Comparison of ENCODE assay signal across 12 cellular contexts in genomic region chr9:120386390-120387131, GRCh38.
DNase-seq lines count a peak whose midpoint lies in the region; ATAC-seq and TF ChIP-seq lines count a peak whose summit lies in the region.
"Had no signal": no experiment of that assay in that cellular context is flagged by ENCODE, and none has a peak within 500 bp of the region (broad histone marks: within the 10 kb centered on the region; RNA-seq: fewer than 3 reads in every experiment).

No MANE protein-coding gene starts in this region.

- no peak for TF ChIP-seq CTCF in body of pancreas (IDR thresholded peaks at IDR 0.05)
- TF ChIP-seq CTCF in mesothelial cell of epicardium (IDR thresholded peaks at IDR 0.05; ENCODE audit: unreplicated experiment) = no peak
- no peak for TF ChIP-seq CTCF in BE2C (IDR thresholded peaks at IDR 0.05; ENCODE audit: low read depth, low read length)

- TF ChIP-seq POLR2A in body of pancreas (IDR thresholded peaks at IDR 0.05) = no peak

- H3K27ac Mint-ChIP-seq in mesothelial cell of epicardium = peak overlapping the region; percentile 93

- H3K4me1 ChIP-seq in body of pancreas (peaks cover 38% of the 10 kb centered on the region), BE2C (peaks cover 7% of the 10 kb centered on the region; the same call in 1 of the 2 replicates)

- no peaks in the 10 kb centered on the region for H3K9me3 Mint-ChIP-seq in mesothelial cell of epicardium

- H3K4me3 Mint-ChIP-seq in mesothelial cell of epicardium = peak overlapping the region; percentile 36

- peaks cover 55% of the 10 kb centered on the region for H3K4me1 Mint-ChIP-seq in mesothelial cell of epicardium

- peak overlapping the region; percentile 29 to 55 (median 50) for H3K27ac ChIP-seq in body of pancreas
- H3K27ac ChIP-seq: heart right ventricle had no signal

- ATAC-seq in body of pancreas (peak; percentile 63), HG03175 (IDR thresholded peaks at IDR 0.05; ENCODE audit: unreplicated experiment) (no peak)

- H3K27me3 Mint-ChIP-seq in mesothelial cell of epicardium (ENCODE audit: low read depth) = no peaks in the 10 kb centered on the region

- no peaks in the 10 kb centered on the region for H3K27me3 ChIP-seq in body of pancreas
- H3K27me3 ChIP-seq in BE2C = no peaks in the 10 kb centered on the region
- H3K27me3 ChIP-seq: heart right ventricle had no signal

- H3K9me3 ChIP-seq in body of pancreas (no peaks in the 10 kb centered on the region), BE2C (no peaks in the 10 kb centered on the region)
- H3K9me3 ChIP-seq: Caco-2, heart right ventricle had no signal

- H3K36me3 Mint-ChIP-seq in mesothelial cell of epicardium = peaks cover 4% of the 10 kb centered on the region

- intact Hi-C loops in body of pancreas (cut with DNase I) = no loop called here

- H3K36me3 ChIP-seq in body of pancreas (replicated peaks in 1 of 2; ENCODE audit: insufficient read depth in 1 of 2, low read depth in 2 of 2) (no peaks in the 10 kb centered on the region), BE2C (peaks cover 25% of the 10 kb centered on the region)

- H3K4me3 ChIP-seq in body of pancreas (no peak overlapping the region), BE2C (ENCODE audit: low read depth, low read length) (no peak overlapping the region)
- H3K4me3 ChIP-seq: heart right ventricle had no signal

- DNase-seq in DMS53 treated with DMSO at 0.1 percent for 48 hours (lab: John Stamatoyannopoulos, UW; ENCODE audit: unreplicated experiment) = peak; percentile 84
- peak; percentile 93 to 99 for DNase-seq in NCI-H2081 (lab: John Stamatoyannopoulos, UW)
- peak; percentile 28 to 70 (median 53) for DNase-seq in body of pancreas
- peak in 1 of 2 experiments; percentile 51 for DNase-seq in mesothelial cell of epicardium (ENCODE audit: low spot score in 2 of 2, unreplicated experiment in 2 of 2)
- DNase-seq in T1000 (lab: John Stamatoyannopoulos, UW) = no peak
- DNase-seq in BE2C = no peak
- no peak for DNase-seq in NOMO-1 treated with DMSO at 0.1 percent for 48 hours (lab: John Stamatoyannopoulos, UW; ENCODE audit: unreplicated experiment)
- DNase-seq: central memory CD4-positive, alpha-beta T cell; HCEC 1CT; heart right ventricle had no signal

- WGBS in body of pancreas, 2 donors = 30 to 34% methylated on average over 11 of the region's 11 CpGs

Comparison
In these comparisons a context has a peak if more than half of its experiments do, and no peak if none do; other contexts are left out.
1. DNase-seq: peak in DMS53 treated with DMSO at 0.1 percent for 48 hours (single experiment), NCI-H2081 (2 of 2) and body of pancreas (4 of 4); none in T1000 (single experiment), BE2C (single experiment) and NOMO-1 treated with DMSO at 0.1 percent for 48 hours (single experiment).